Comparison of ENCODE assay signal across 14 cellular contexts in genomic region chr11:118084247-118084646, GRCh38. TPM values are rescaled to one million over a fixed set of nuclear protein-coding genes. Genes with fewer than 3 reads are reported as not detected.
DNase-seq lines count a peak whose midpoint lies in the region; ATAC-seq, FAIRE-seq and TF ChIP-seq lines count a peak whose summit lies in the region.
"Had no signal": no experiment of that assay in that cellular context is flagged by ENCODE, and none has a peak within 500 bp of the region (broad histone marks: within the 10 kb centered on the region; RNA-seq: fewer than 3 reads in every experiment).

No MANE protein-coding gene starts in this region.

- peak overlapping the region in 9 of 10 donors; percentile 3 to 86 (median 64) for H3K27ac ChIP-seq in heart right ventricle
- peak overlapping the region; percentile 75 for H3K27ac ChIP-seq in psoas muscle

- TF ChIP-seq CTCF in heart right ventricle (IDR thresholded peaks at IDR 0.05), result no peak
- TF ChIP-seq CTCF in psoas muscle (IDR thresholded peaks at IDR 0.05), result no peak

- FAIRE-seq in GM19239 (lab: Jason Lieb, UNC) (no peak), urothelium cell line (lab: Jason Lieb, UNC) (no peak)

- H3K4me1 ChIP-seq in heart right ventricle (peaks cover 0 to 35% (median 20%) of the 10 kb centered on the region in 9 donors), psoas muscle (peaks cover 21% of the 10 kb centered on the region)

- ATAC-seq in heart right ventricle, result peak; percentile 44 to 89 (median 78)
- peak; percentile 92 to 97 (median 95) for ATAC-seq in psoas muscle
- ATAC-seq: activated CD4-positive, CD25-positive, alpha-beta regulatory T cell treated with anti-CD3 and anti-CD28 coated beads, Interleukin-2, amount 50 U/mL, for 24 hours had no signal

- H3K9me3 ChIP-seq in heart right ventricle (peaks cover 0 to 20% (median 0%) of the 10 kb centered on the region in 11 donors), psoas muscle (no peaks in the 10 kb centered on the region)

- H3K36me3 ChIP-seq in heart right ventricle (no peaks in the 10 kb centered on the region), psoas muscle (ENCODE audit: insufficient read depth in 1 of 2, low read depth in 1 of 2) (no peaks in the 10 kb centered on the region)

- WGBS in heart right ventricle, 2 donors, result 14 to 18% methylated on average over 4 of the region's 4 CpGs
- WGBS in psoas muscle, 3 donors, result 7 to 20% (median 15%) methylated on average over 4 of the region's 4 CpGs

- no peak overlapping the region for H3K4me3 ChIP-seq in heart right ventricle
- H3K4me3 ChIP-seq in psoas muscle, result no peak overlapping the region

- H3K27me3 ChIP-seq in heart right ventricle (no peaks in the 10 kb centered on the region), psoas muscle (ENCODE audit: insufficient read depth in 3 of 3, low read length in 2 of 3) (no peaks in the 10 kb centered on the region)

- intact Hi-C loops in heart right ventricle (cut with DNase I) (no loop called here), psoas muscle (cut with DNase I) (no loop called here)

- DNase-seq in GM19239 (ENCODE audit: insufficient read length, low spot score) (peak; percentile 14), SIG-M5 (lab: John Stamatoyannopoulos, UW) (peak; percentile 77), heart right ventricle (peak in 1 of 2 donors; percentile 43), psoas muscle (peak in 1 of 2 donors; percentile 59), urothelium cell line (ENCODE audit: low spot score) (no peak), NCI-H2171 treated with DMSO at 0.1 percent for 48 hours (lab: John Stamatoyannopoulos, UW) (no peak)
- DNase-seq in activated CD4-positive, alpha-beta T cell treated with anti-CD3 and anti-CD28 coated beads for 1 hour, result no peak
- DNase-seq in activated CD4-positive, alpha-beta T cell treated with anti-CD3 and anti-CD28 coated beads for 4 hours, result no peak
- DNase-seq: activated naive CD4-positive, alpha-beta T cell treated with anti-CD3 and anti-CD28 coated beads, Interleukin-2, amount 50 U/mL, for 16 hours; effector memory CD4-positive, alpha-beta T cell; NCI-H1092; OCI-M1 had no signal

RNA-seq across cellular contexts. Expression of gene SMIM35, which starts 2.5 kb away (rescaled TPM):
- total RNA-seq in heart right ventricle (not detected), psoas muscle (under 1 TPM in 1 of 4 donors, not detected in 3; 0.09 TPM)
- polyA plus RNA-seq in heart right ventricle (not detected), psoas muscle (not detected)
- total RNA-seq: pulmonary artery endothelial cell had no signal

RNA-seq across cellular contexts. Expression of gene TMPRSS4, which starts 7.4 kb away (rescaled TPM):
- 1 to 10 TPM in 2 of 10 donors, under 1 TPM in 1, not detected in 7; 0.34 to 1.4 (median 1.3) TPM for total RNA-seq in heart right ventricle
- polyA plus RNA-seq in heart right ventricle, result under 1 TPM in 1 of 2 donors, not detected in 1; 0.36 TPM
- under 1 TPM in 1 of 4 donors, not detected in 3; 0.47 TPM for total RNA-seq in psoas muscle
- under 1 TPM in 1 of 3 donors, not detected in 2; 0.12 TPM for polyA plus RNA-seq in psoas muscle
- total RNA-seq: pulmonary artery endothelial cell had no signal

Comparison
In these comparisons a context has a peak if more than half of its experiments do, and no peak if none do; other contexts are left out.
1. DNase-seq: peak in GM19239 (single experiment) and SIG-M5 (single experiment); none in urothelium cell line (single experiment), activated CD4-positive, alpha-beta T cell treated with anti-CD3 and anti-CD28 coated beads for 1 hour (single experiment), NCI-H2171 treated with DMSO at 0.1 percent for 48 hours (single experiment) and activated CD4-positive, alpha-beta T cell treated with anti-CD3 and anti-CD28 coated beads for 4 hours (0 of 2).